In genomic region chr18:62744076-62744705, GRCh38 we compare ENCODE assay signal across 10 cellular contexts.
DNase-seq lines count a peak whose midpoint lies in the region; ATAC-seq and TF ChIP-seq lines count a peak whose summit lies in the region.
"Had no signal": no experiment of that assay in that cellular context is flagged by ENCODE, and none has a peak within 500 bp of the region (broad histone marks: within the 10 kb centered on the region; RNA-seq: fewer than 3 reads in every experiment).

No MANE protein-coding gene starts in this region.

- TF ChIP-seq CTCF in neutrophil (IDR thresholded peaks at IDR 0.05) (no peak), RWPE1 (conservative IDR thresholded peaks at IDR 0.05; ENCODE audit: low read depth) (no peak)

- peak; percentile 30 for DNase-seq in RPMI8226
- DNase-seq in NCI-H187 treated with DMSO at 0.1 percent for 48 hours (lab: John Stamatoyannopoulos, UW): no peak
- DNase-seq in activated effector memory CD4-positive, alpha-beta T cell treated with anti-CD3 and anti-CD28 coated beads, Interleukin-2, amount 50 U/mL, for 16 hours: no peak
- no peak for DNase-seq in RWPE1 (ENCODE audit: low spot score)
- DNase-seq: activated CD4-positive, alpha-beta T cell treated with anti-CD3 and anti-CD28 coated beads for 48 hours had no signal

- POLR2A ChIA-PET in RWPE1 (lab: Yijun Ruan, JAX; ENCODE audit: low non-redundant PET): no interaction called here

- H3K9me3 ChIP-seq in neutrophil: no peaks in the 10 kb centered on the region

- H3K36me3 ChIP-seq in neutrophil: no peaks in the 10 kb centered on the region
- H3K36me3 ChIP-seq: cardiac muscle cell had no signal

- CTCF ChIA-PET in RWPE1 (lab: Yijun Ruan, JAX): interaction anchor here (0.6 kb wide), 1 partner anchor 871 kb away, joined by 3 read pairs; no protein-coding TSS in a partner anchor

- H3K27me3 ChIP-seq in neutrophil: no peaks in the 10 kb centered on the region
- H3K27me3 ChIP-seq: cardiac muscle cell had no signal

- H3K4me1 ChIP-seq in neutrophil (ENCODE audit: control insufficient read depth in 1 of 2, insufficient read depth in 1 of 2, low read depth in 1 of 2, low read length in 1 of 2): peaks cover 0 to 9% of the 10 kb centered on the region in 2 experiments

- H3K27ac ChIP-seq in neutrophil (peak overlapping the region; percentile 19), RWPE1 (no peak overlapping the region)
- H3K27ac ChIP-seq: cardiac muscle cell had no signal

- H3K4me3 ChIP-seq in neutrophil (ENCODE audit: low read depth in 1 of 2, low read length in 1 of 2): no peak overlapping the region
- H3K4me3 ChIP-seq: cardiac muscle cell had no signal

- peak; percentile 87 for ATAC-seq in GM18907 (IDR thresholded peaks at IDR 0.05; ENCODE audit: unreplicated experiment)
- peak; percentile 71 for ATAC-seq in HG02798 (IDR thresholded peaks at IDR 0.05; ENCODE audit: poor library complexity, unreplicated experiment)
- ATAC-seq in GM21381 (IDR thresholded peaks at IDR 0.05; ENCODE audit: unreplicated experiment): no peak
